Comparison of ENCODE assay signal across 29 cellular contexts in the genomic region with DNA sequence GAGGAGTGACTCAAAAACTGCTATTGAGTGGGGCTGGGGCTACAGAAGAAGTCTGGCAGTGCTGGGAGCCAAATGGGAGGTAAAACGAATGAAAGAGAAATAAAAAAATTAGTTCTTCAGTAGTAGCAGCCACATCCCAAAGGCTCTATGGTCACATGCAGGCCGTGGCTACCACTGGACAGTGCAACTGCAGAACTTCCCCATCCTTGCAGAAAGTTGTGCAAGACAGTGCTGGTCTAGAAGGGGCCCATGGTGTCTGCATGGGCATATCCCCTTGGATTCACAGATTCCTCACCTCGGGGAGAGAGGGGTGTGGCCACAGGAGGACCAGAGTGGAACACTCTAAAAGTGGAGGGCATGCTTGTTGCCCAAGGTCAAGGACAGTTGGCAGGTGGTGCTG.
"Had no signal": no experiment of that assay in that cellular context is flagged by ENCODE, and none has a peak within 500 bp of the region (broad histone marks: within the 10 kb centered on the region; RNA-seq: fewer than 3 reads in every experiment).

No MANE protein-coding gene starts in this region.

- H3K4me3 Mint-ChIP-seq: immature natural killer cell; naive thymus-derived CD8-positive, alpha-beta T cell; nephron; neural crest cell; stimulated activated memory B cell treated with anti-CD40 and anti-IgM and Interleukin-4, amounts not matched to agents 10 μg/mL and 1 μg/mL and 100 μg/mL, for 72 hours; stimulated activated naive CD8-positive, alpha-beta T cell treated with anti-CD3 and anti-CD28 coated beads, Interleukin-15, amount 100 ng/mL, for 72 hours had no signal

- H3K27me3 ChIP-seq: heart left ventricle, neutrophil, right atrium auricular region, right lobe of liver, testis, thyroid gland, transverse colon, upper lobe of left lung had no signal

- H3K4me1 Mint-ChIP-seq: immature natural killer cell; naive thymus-derived CD8-positive, alpha-beta T cell; nephron; stimulated activated memory B cell treated with anti-CD40 and anti-IgM and Interleukin-4, amounts not matched to agents 10 μg/mL and 1 μg/mL and 100 μg/mL, for 72 hours; stimulated activated naive CD8-positive, alpha-beta T cell treated with anti-CD3 and anti-CD28 coated beads, Interleukin-15, amount 100 ng/mL, for 72 hours had no signal

- H3K4me2 ChIP-seq: smooth muscle cell had no signal

- H3K4me3 ChIP-seq: heart left ventricle, left ventricle myocardium inferior, lung, right atrium auricular region, right lobe of liver, smooth muscle cell, testis, thyroid gland, transverse colon, upper lobe of left lung had no signal

- H3K27me3 Mint-ChIP-seq: stimulated activated naive CD8-positive, alpha-beta T cell treated with anti-CD3 and anti-CD28 coated beads, Interleukin-15, amount 100 ng/mL, for 72 hours had no signal

- H3K27ac ChIP-seq: heart left ventricle, left ventricle myocardium inferior, neutrophil, parathyroid adenoma, right atrium auricular region, right lobe of liver, testis, thyroid gland, transverse colon, upper lobe of left lung had no signal

- ATAC-seq: heart left ventricle; left colon; naive thymus-derived CD8-positive, alpha-beta T cell; stimulated activated memory B cell treated with anti-CD40 and anti-IgM and Interleukin-4, amounts not matched to agents 10 μg/mL and 1 μg/mL and 100 μg/mL, for 72 hours; stimulated activated naive CD8-positive, alpha-beta T cell treated with anti-CD3 and anti-CD28 coated beads, Interleukin-15, amount 100 ng/mL, for 72 hours had no signal

- H3K9me3 ChIP-seq: heart left ventricle, left ventricle myocardium inferior, neutrophil, right atrium auricular region, right lobe of liver, testis, thyroid gland, transverse colon, upper lobe of left lung had no signal

- H3K36me3 ChIP-seq: heart left ventricle, left ventricle myocardium inferior, neutrophil, right atrium auricular region, right lobe of liver, thyroid gland, transverse colon, upper lobe of left lung had no signal

- H3K9me3 Mint-ChIP-seq: immature natural killer cell, neural crest cell had no signal

- H2AFZ ChIP-seq: parathyroid adenoma had no signal

- H3K4me1 ChIP-seq: heart left ventricle, left ventricle myocardium inferior, parathyroid adenoma, right atrium auricular region, right lobe of liver, testis, thyroid gland, transverse colon, upper lobe of left lung had no signal

- DNase-seq: heart left ventricle; hypothalamus; immature natural killer cell; kidney; left colon; left ventricle myocardium inferior; mesendoderm; naive thymus-derived CD8-positive, alpha-beta T cell; occipital lobe; right lobe of liver; stimulated activated CD4-positive, alpha-beta T cell treated with anti-CD3 and anti-CD28 coated beads, Interleukin-1b, Interleukin-23, amount 100 ng/mL, for 48 hours; stimulated activated CD4-positive, alpha-beta T cell treated with anti-CD3 and anti-CD28 coated beads, Interleukin-2, amount 100 ng/mL, for 48 hours; stimulated activated CD4-positive, alpha-beta T cell treated with anti-CD3 and anti-CD28 coated beads, Interleukin-4, amount 100 ng/mL, for 4 hours; stimulated activated CD8-positive, alpha-beta memory T cell treated with anti-CD3 and anti-CD28 coated beads, Interleukin-4, amount 100 ng/mL, for 48 hours; stimulated activated naive CD4-positive, alpha-beta T cell treated with Interleukin-2 at 50 U/mL for 16 hours; stimulated activated naive CD8-positive, alpha-beta T cell treated with anti-CD3 and anti-CD28 coated beads, Interleukin-15, amount 100 ng/mL, for 72 hours; testis; thyroid gland; transverse colon; upper lobe of left lung had no signal

- H3K9ac ChIP-seq: parathyroid adenoma had no signal

- H3K27ac Mint-ChIP-seq: immature natural killer cell; naive thymus-derived CD8-positive, alpha-beta T cell; nephron; progenitor cell of endocrine pancreas; stimulated activated memory B cell treated with anti-CD40 and anti-IgM and Interleukin-4, amounts not matched to agents 10 μg/mL and 1 μg/mL and 100 μg/mL, for 72 hours; stimulated activated naive CD8-positive, alpha-beta T cell treated with anti-CD3 and anti-CD28 coated beads, Interleukin-15, amount 100 ng/mL, for 72 hours had no signal

- H3K36me3 Mint-ChIP-seq: naive thymus-derived CD8-positive, alpha-beta T cell; stimulated activated memory B cell treated with anti-CD40 and anti-IgM and Interleukin-4, amounts not matched to agents 10 μg/mL and 1 μg/mL and 100 μg/mL, for 72 hours had no signal
